ENCODE assay signal across 8 cellular contexts in genomic region chr6:149444360-149445094, GRCh38. TPM values are rescaled to one million over a fixed set of nuclear protein-coding genes. Genes with fewer than 3 reads are reported as not detected.
DNase-seq lines count a peak whose midpoint lies in the region; ATAC-seq, FAIRE-seq and TF ChIP-seq lines count a peak whose summit lies in the region.
"Not testable (repeated sequence)": the region's sequence is repeated elsewhere in the genome, so short reads cannot be mapped to it uniquely, and the experiment has no call there.
"Had no signal": no experiment of that assay in that cellular context is flagged by ENCODE, and none has a peak within 500 bp of the region (broad histone marks: within the 10 kb centered on the region; RNA-seq: fewer than 3 reads in every experiment).

No MANE protein-coding gene starts in this region.

- intact Hi-C loops in activated B cell treated with CpG ODN at 0.5 μM for 24 hours (cut with micrococcal nuclease); dendritic cell treated with granulocyte-macrophage colony-stimulating factor and Interleukin-4, amounts not matched to agents 40 ng/mL and 50 ng/mL, for 4 days (cut with micrococcal nuclease); posterior vena cava (cut with DNase I): not testable (repeated sequence)

- TF ChIP-seq CTCF in activated B cell treated with CpG ODN at 0.5 μM for 24 hours (IDR thresholded peaks at IDR 0.05): not testable (repeated sequence)

- FAIRE-seq in GM12892 (lab: Jason Lieb, UNC): peak; percentile 27

- CTCF ChIA-PET in activated B cell treated with CpG ODN at 0.5 μM for 24 hours (lab: Charles Lee): interaction anchor here (0.6 kb wide), 1 partner anchor 73 kb away, joined by 3 read pairs; no protein-coding TSS in a partner anchor

- H3K36me3 Mint-ChIP-seq in activated B cell treated with CpG ODN at 0.5 μM for 24 hours (ENCODE audit: low read depth): peaks cover 26% of the 10 kb centered on the region
- H3K36me3 Mint-ChIP-seq in activated T-helper 17 cell treated with anti-CD3 and anti-CD28 coated beads, Interleukin-2, amount 50 U/mL, for 72 hours (ENCODE audit: low read depth): peaks cover 44% of the 10 kb centered on the region
- H3K36me3 Mint-ChIP-seq in dendritic cell treated with granulocyte-macrophage colony-stimulating factor and Interleukin-4, amounts not matched to agents 40 ng/mL and 50 ng/mL, for 4 days (ENCODE audit: low read depth): peaks cover 22% of the 10 kb centered on the region
- H3K36me3 Mint-ChIP-seq in memory B cell: not testable (repeated sequence)

- not testable (repeated sequence) for H3K9me3 Mint-ChIP-seq in activated B cell treated with CpG ODN at 0.5 μM for 24 hours; activated T-helper 17 cell treated with anti-CD3 and anti-CD28 coated beads, Interleukin-2, amount 50 U/mL, for 72 hours; dendritic cell treated with granulocyte-macrophage colony-stimulating factor and Interleukin-4, amounts not matched to agents 40 ng/mL and 50 ng/mL, for 4 days; memory B cell

- peak overlapping the region; percentile 53 for H3K27ac Mint-ChIP-seq in activated B cell treated with CpG ODN at 0.5 μM for 24 hours
- peak overlapping the region; percentile 78 for H3K27ac Mint-ChIP-seq in activated T-helper 17 cell treated with anti-CD3 and anti-CD28 coated beads, Interleukin-2, amount 50 U/mL, for 72 hours
- H3K27ac Mint-ChIP-seq in dendritic cell treated with granulocyte-macrophage colony-stimulating factor and Interleukin-4, amounts not matched to agents 40 ng/mL and 50 ng/mL, for 4 days: peak overlapping the region; percentile 49
- H3K27ac Mint-ChIP-seq in memory B cell: peak overlapping the region; percentile 69

- ATAC-seq in activated B cell treated with CpG ODN at 0.5 μM for 24 hours (ENCODE audit: low read depth): peak; percentile 16
- peak; percentile 10 for ATAC-seq in activated T-helper 17 cell treated with anti-CD3 and anti-CD28 coated beads, Interleukin-2, amount 50 U/mL, for 72 hours (replicated peaks)
- not testable (repeated sequence) for ATAC-seq in memory B cell (ENCODE audit: low read depth)

- DNase-seq in GM12892 (ENCODE audit: insufficient read length); activated B cell treated with CpG ODN at 0.5 μM for 24 hours; memory B cell (ENCODE audit: low spot score in 2 of 2): not testable (repeated sequence)
- DNase-seq in NCI-H2029 (lab: John Stamatoyannopoulos, UW) (peak; percentile 6), posterior vena cava (ENCODE audit: low spot score) (peak; percentile 52)

- not testable (repeated sequence) for H3K27me3 Mint-ChIP-seq in activated B cell treated with CpG ODN at 0.5 μM for 24 hours; activated T-helper 17 cell treated with anti-CD3 and anti-CD28 coated beads, Interleukin-2, amount 50 U/mL, for 72 hours; dendritic cell treated with granulocyte-macrophage colony-stimulating factor and Interleukin-4, amounts not matched to agents 40 ng/mL and 50 ng/mL, for 4 days; memory B cell

- not testable (repeated sequence) for TF ChIP-seq POLR2A in GM12892 (IDR thresholded peaks at IDR 0.05; ENCODE audit: low read depth, low read length)

- H3K4me3 Mint-ChIP-seq in activated B cell treated with CpG ODN at 0.5 μM for 24 hours; dendritic cell treated with granulocyte-macrophage colony-stimulating factor and Interleukin-4, amounts not matched to agents 40 ng/mL and 50 ng/mL, for 4 days; memory B cell: not testable (repeated sequence)
- H3K4me3 Mint-ChIP-seq in activated T-helper 17 cell treated with anti-CD3 and anti-CD28 coated beads, Interleukin-2, amount 50 U/mL, for 72 hours: peak overlapping the region; percentile 53

- H3K4me1 Mint-ChIP-seq in activated B cell treated with CpG ODN at 0.5 μM for 24 hours: peaks cover 13% of the 10 kb centered on the region
- H3K4me1 Mint-ChIP-seq in activated T-helper 17 cell treated with anti-CD3 and anti-CD28 coated beads, Interleukin-2, amount 50 U/mL, for 72 hours: peaks cover 35% of the 10 kb centered on the region
- H3K4me1 Mint-ChIP-seq in dendritic cell treated with granulocyte-macrophage colony-stimulating factor and Interleukin-4, amounts not matched to agents 40 ng/mL and 50 ng/mL, for 4 days (ENCODE audit: low read depth): peaks cover 22% of the 10 kb centered on the region
- H3K4me1 Mint-ChIP-seq in memory B cell: not testable (repeated sequence)

- POLR2A ChIA-PET in activated B cell treated with CpG ODN at 0.5 μM for 24 hours (lab: Charles Lee): interaction anchor here (0.8 kb wide), 2 partner anchors 9 to 11 kb away, joined by 3 to 4 read pairs; no protein-coding TSS in a partner anchor

RNA-seq across cellular contexts. Expression of gene ZC3H12D, which starts 40.3 kb away (rescaled TPM):
- 8.8 TPM for polyA plus RNA-seq in GM12892 (2012; ENCODE audit: missing spikeins)
- total RNA-seq in activated B cell treated with CpG ODN at 0.5 μM for 24 hours: 184 and 225 TPM in 2 replicates
- 100 to 1,000 TPM; 117 to 254 TPM for total RNA-seq in activated T-helper 17 cell treated with anti-CD3 and anti-CD28 coated beads, Interleukin-2, amount 50 U/mL, for 72 hours
- total RNA-seq in posterior vena cava: 1 to 10 TPM; 1.8 to 2.2 TPM
- total RNA-seq: PC-9 had no signal

RNA-seq across cellular contexts. Expression of gene SUMO4, which starts 44.5 kb away (rescaled TPM):
- polyA plus RNA-seq in GM12892 (2012; ENCODE audit: missing spikeins): 1.1 TPM
- 6.7 and 7.9 TPM in 2 replicates for total RNA-seq in activated B cell treated with CpG ODN at 0.5 μM for 24 hours
- total RNA-seq in activated T-helper 17 cell treated with anti-CD3 and anti-CD28 coated beads, Interleukin-2, amount 50 U/mL, for 72 hours: 10 to 100 TPM; 16.0 to 16.4 TPM
- total RNA-seq in posterior vena cava: 1 to 10 TPM in 1 of 2 donors, under 1 TPM in 1; 0.88 to 1.8 TPM

Comparison
In these comparisons a context has a peak if more than half of its experiments do, and no peak if none do; other contexts are left out.
1. RNA of gene ZC3H12D, which starts 40.3 kb away (total RNA-seq): 117 to 254 TPM in activated T-helper 17 cell treated with anti-CD3 and anti-CD28 coated beads, Interleukin-2, amount 50 U/mL, for 72 hours and 184 to 225 TPM in activated B cell treated with CpG ODN at 0.5 μM for 24 hours; 1.8 to 2.2 TPM in posterior vena cava; every median in the first group is over 10 times any median in the second.
2. Peak in every context shown above with its lines, with median percentiles within 50 percentile points of each other: H3K27ac Mint-ChIP-seq.